ENCODE assay signal across 6 cellular contexts in the genomic region with DNA sequence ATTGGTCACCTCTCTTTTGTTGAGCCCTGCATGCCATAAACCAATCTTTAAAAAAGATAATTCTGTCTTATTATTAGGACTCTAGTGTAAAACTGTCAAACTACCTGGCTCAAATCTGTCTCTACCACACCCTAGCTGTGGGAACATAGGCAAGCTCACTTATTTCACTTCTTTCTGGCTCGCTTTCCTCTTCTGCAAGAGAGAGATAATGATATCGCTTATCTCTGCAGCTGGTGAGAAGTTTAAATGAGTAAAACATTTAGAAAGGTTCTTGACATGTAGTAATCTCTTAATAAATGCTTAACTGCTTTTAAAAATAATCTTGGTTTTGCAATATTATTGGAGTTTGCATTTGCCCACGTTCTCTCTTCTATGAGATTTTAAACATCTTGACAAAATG.
"Had no signal": no experiment of that assay in that cellular context is flagged by ENCODE, and none has a peak within 500 bp of the region (broad histone marks: within the 10 kb centered on the region; RNA-seq: fewer than 3 reads in every experiment).

No MANE protein-coding gene starts in this region.

- H3K27ac ChIP-seq: HL-60 had no signal

- H3K27ac Mint-ChIP-seq: IgD-negative memory B cell had no signal

- ATAC-seq: HepG2, K562 had no signal

- H3K4me1 Mint-ChIP-seq: IgD-negative memory B cell had no signal

- DNase-seq: IMR-90, KBM-7 had no signal

- H3K4me3 Mint-ChIP-seq: IgD-negative memory B cell had no signal

- H3K4me3 ChIP-seq: K562 had no signal

- H3K27me3 Mint-ChIP-seq: IgD-negative memory B cell had no signal

- H3K36me3 Mint-ChIP-seq: IgD-negative memory B cell had no signal
